In genomic region chr10:21488954-21489446, GRCh38 we compare ENCODE assay signal across 14 cellular contexts. TPM values are rescaled to one million over a fixed set of nuclear protein-coding genes. Genes with fewer than 3 reads are reported as not detected.
A peak's percentile ranks its signal among the peaks of the same experiment; 100 is the strongest.
DNase-seq lines count a peak whose midpoint lies in the region; ATAC-seq, FAIRE-seq and TF ChIP-seq lines count a peak whose summit lies in the region.
"Had no signal": no experiment of that assay in that cellular context is flagged by ENCODE, and none has a peak within 500 bp of the region (broad histone marks: within the 10 kb centered on the region; RNA-seq: fewer than 3 reads in every experiment).

No MANE protein-coding gene starts in this region.

- TF ChIP-seq CTCF in cardiac muscle cell (IDR thresholded peaks at IDR 0.05; ENCODE audit: low read depth, low read length) (no peak), astrocyte (IDR thresholded peaks at IDR 0.05; ENCODE audit: insufficient read depth, low read depth, low read length) (no peak), mesothelial cell of epicardium (IDR thresholded peaks at IDR 0.05; ENCODE audit: unreplicated experiment) (no peak), thyroid gland (IDR thresholded peaks at IDR 0.05) (no peak)

- no peak overlapping the region for H3K4me3 Mint-ChIP-seq in astrocyte (ENCODE audit: unreplicated experiment)
- no peak overlapping the region for H3K4me3 Mint-ChIP-seq in mesothelial cell of epicardium
- H3K4me3 Mint-ChIP-seq in activated CD4-positive, alpha-beta T cell treated with anti-CD3 and anti-CD28 coated beads, Interleukin-2, amount 10 ng/mL, durations not matched to agents 24 days and 14 days: no peak overlapping the region

- no peak overlapping the region for H2AFZ ChIP-seq in astrocyte (ENCODE audit: low read depth, low read length)

- H3K36me3 ChIP-seq in cardiac muscle cell (no peaks in the 10 kb centered on the region), astrocyte (ENCODE audit: insufficient read depth, low read length) (no peaks in the 10 kb centered on the region), thyroid gland (no peaks in the 10 kb centered on the region)

- H3K9me3 ChIP-seq in cardiac muscle cell (ENCODE audit: low read depth): no peaks in the 10 kb centered on the region
- no peaks in the 10 kb centered on the region for H3K9me3 ChIP-seq in astrocyte (ENCODE audit: insufficient read depth, low read depth, low read length)
- H3K9me3 ChIP-seq in thyroid gland: no peaks in the 10 kb centered on the region
- H3K9me3 ChIP-seq: Caco-2 had no signal

- H3K27me3 ChIP-seq in cardiac muscle cell (no peaks in the 10 kb centered on the region), astrocyte (ENCODE audit: insufficient read depth, low read length) (no peaks in the 10 kb centered on the region), thyroid gland (no peaks in the 10 kb centered on the region)

- ATAC-seq in left ventricle myocardium superior (no peak), HG03159 (IDR thresholded peaks at IDR 0.05; ENCODE audit: unreplicated experiment) (no peak)

- intact Hi-C loops in left ventricle myocardium superior (cut with micrococcal nuclease): no loop called here
- intact Hi-C loops in thyroid gland (cut with DNase I): no loop called here
- intact Hi-C loops in activated CD4-positive, alpha-beta T cell treated with anti-CD3 and anti-CD28 coated beads, Interleukin-2, amount 10 ng/mL, durations not matched to agents 24 days and 14 days (cut with micrococcal nuclease): no loop called here

- H3K36me3 Mint-ChIP-seq in astrocyte (ENCODE audit: low read depth, unreplicated experiment) (peaks cover 10% of the 10 kb centered on the region), mesothelial cell of epicardium (peaks cover 1% of the 10 kb centered on the region)
- no peaks in the 10 kb centered on the region for H3K36me3 Mint-ChIP-seq in activated CD4-positive, alpha-beta T cell treated with anti-CD3 and anti-CD28 coated beads, Interleukin-2, amount 10 ng/mL, durations not matched to agents 24 days and 14 days (ENCODE audit: low read depth)

- H3K27me3 Mint-ChIP-seq in astrocyte (ENCODE audit: low read depth, unreplicated experiment) (no peaks in the 10 kb centered on the region), mesothelial cell of epicardium (ENCODE audit: low read depth) (no peaks in the 10 kb centered on the region)
- H3K27me3 Mint-ChIP-seq in activated CD4-positive, alpha-beta T cell treated with anti-CD3 and anti-CD28 coated beads, Interleukin-2, amount 10 ng/mL, durations not matched to agents 24 days and 14 days: peaks cover 42% of the 10 kb centered on the region

- DNase-seq in cardiac muscle cell (ENCODE audit: low read depth in 1 of 2, low spot score in 1 of 2) (no peak), left ventricle myocardium superior (no peak), astrocyte (ENCODE audit: low read depth) (no peak), mesothelial cell of epicardium (ENCODE audit: low spot score in 2 of 2, unreplicated experiment in 2 of 2) (no peak), thyroid gland (peak in 1 of 2 donors; percentile 26), 8988T (no peak)
- no peak for DNase-seq in activated CD4-positive, alpha-beta T cell treated with anti-CD3 and anti-CD28 coated beads, Interleukin-2, amount 10 ng/mL, durations not matched to agents 24 days and 14 days
- DNase-seq: Caco-2, Kasumi-1, NCI-H1930, NCI-H524, RPMI8226 had no signal

- H3K4me1 ChIP-seq in cardiac muscle cell (ENCODE audit: low read depth) (peaks cover 5% of the 10 kb centered on the region), astrocyte (ENCODE audit: insufficient read depth, low read length) (no peaks in the 10 kb centered on the region), thyroid gland (peaks cover 12 to 22% of the 10 kb centered on the region in 2 donors)

- no peak overlapping the region for H3K9ac ChIP-seq in astrocyte (ENCODE audit: low read length)

- TF ChIP-seq POLR2A in thyroid gland (IDR thresholded peaks at IDR 0.05): no peak

- H3K4me3 ChIP-seq in cardiac muscle cell (no peak overlapping the region), astrocyte (ENCODE audit: insufficient read depth, low read depth, low read length) (no peak overlapping the region), thyroid gland (replicated peaks in 1 of 3) (no peak overlapping the region)

- no peak overlapping the region for H3K4me2 ChIP-seq in astrocyte (ENCODE audit: low read length)

- H3K4me1 Mint-ChIP-seq in astrocyte (ENCODE audit: low read depth, unreplicated experiment) (peaks cover 17% of the 10 kb centered on the region), mesothelial cell of epicardium (peaks cover 38% of the 10 kb centered on the region)
- peaks cover under 1% of the 10 kb centered on the region for H3K4me1 Mint-ChIP-seq in activated CD4-positive, alpha-beta T cell treated with anti-CD3 and anti-CD28 coated beads, Interleukin-2, amount 10 ng/mL, durations not matched to agents 24 days and 14 days

- no peaks in the 10 kb centered on the region for H3K9me3 Mint-ChIP-seq in astrocyte (ENCODE audit: unreplicated experiment)
- H3K9me3 Mint-ChIP-seq in mesothelial cell of epicardium: no peaks in the 10 kb centered on the region
- peaks cover 3% of the 10 kb centered on the region for H3K9me3 Mint-ChIP-seq in activated CD4-positive, alpha-beta T cell treated with anti-CD3 and anti-CD28 coated beads, Interleukin-2, amount 10 ng/mL, durations not matched to agents 24 days and 14 days

- H3K27ac ChIP-seq in cardiac muscle cell (peak overlapping the region; percentile 7), astrocyte (ENCODE audit: low read depth, low read length) (no peak overlapping the region), thyroid gland (peak overlapping the region; percentile 51 to 56 (median 55))
- H3K27ac ChIP-seq: C4-2B had no signal

- no peaks in the 10 kb centered on the region for H3K79me2 ChIP-seq in astrocyte (ENCODE audit: insufficient read depth, low read length)

- WGBS in thyroid gland, 2 donors: 65 to 66% methylated on average over 5 of the region's 5 CpGs

- H3K27ac Mint-ChIP-seq in astrocyte (ENCODE audit: unreplicated experiment): peak overlapping the region; percentile 4
- H3K27ac Mint-ChIP-seq in mesothelial cell of epicardium: peak overlapping the region; percentile 22
- no peak overlapping the region for H3K27ac Mint-ChIP-seq in activated CD4-positive, alpha-beta T cell treated with anti-CD3 and anti-CD28 coated beads, Interleukin-2, amount 10 ng/mL, durations not matched to agents 24 days and 14 days

- FAIRE-seq in astrocyte (lab: Jason Lieb, UNC): no peak

- no peaks in the 10 kb centered on the region for H4K20me1 ChIP-seq in astrocyte (ENCODE audit: insufficient read depth, low read length)

RNA-seq across cellular contexts. Expression of gene SKIDA1, which starts 36.5 kb away (rescaled TPM):
- total RNA-seq in cardiac muscle cell: 42.4 and 62.4 TPM in 2 replicates
- 4.3 and 7.9 TPM in 2 replicates for polyA plus RNA-seq in cardiac muscle cell
- 3.6 TPM for total RNA-seq in left ventricle myocardium superior
- 5.9 and 7.8 TPM in 2 replicates for total RNA-seq in astrocyte
- total RNA-seq in mesothelial cell of epicardium: 9.7 to 10.4 TPM (median 9.7 TPM) in 3 replicates
- 1 to 10 TPM; 3.1 to 9.9 (median 7.1) TPM for total RNA-seq in thyroid gland
- total RNA-seq in activated CD4-positive, alpha-beta T cell treated with anti-CD3 and anti-CD28 coated beads, Interleukin-2, amount 10 ng/mL, durations not matched to agents 24 days and 14 days: 0.02 and 0.16 TPM in 2 replicates

RNA-seq across cellular contexts. Expression of gene MLLT10, which starts 45.0 kb away (rescaled TPM):
- total RNA-seq in cardiac muscle cell: 26.0 and 40.6 TPM in 2 replicates
- polyA plus RNA-seq in cardiac muscle cell: 38.4 and 39.5 TPM in 2 replicates
- total RNA-seq in left ventricle myocardium superior: 26.1 TPM
- total RNA-seq in astrocyte: 33.7 and 46.9 TPM in 2 replicates
- 56.1 to 64.4 TPM (median 62.5 TPM) in 3 replicates for total RNA-seq in mesothelial cell of epicardium
- total RNA-seq in thyroid gland: 100 to 1,000 TPM in 1 of 4 donors, 10 to 100 TPM in 3; 46.3 to 109 (median 57.7) TPM
- total RNA-seq in activated CD4-positive, alpha-beta T cell treated with anti-CD3 and anti-CD28 coated beads, Interleukin-2, amount 10 ng/mL, durations not matched to agents 24 days and 14 days: 40.2 and 42.0 TPM in 2 replicates
